13 cellular contexts compared by ENCODE assay signal in the genomic region with DNA sequence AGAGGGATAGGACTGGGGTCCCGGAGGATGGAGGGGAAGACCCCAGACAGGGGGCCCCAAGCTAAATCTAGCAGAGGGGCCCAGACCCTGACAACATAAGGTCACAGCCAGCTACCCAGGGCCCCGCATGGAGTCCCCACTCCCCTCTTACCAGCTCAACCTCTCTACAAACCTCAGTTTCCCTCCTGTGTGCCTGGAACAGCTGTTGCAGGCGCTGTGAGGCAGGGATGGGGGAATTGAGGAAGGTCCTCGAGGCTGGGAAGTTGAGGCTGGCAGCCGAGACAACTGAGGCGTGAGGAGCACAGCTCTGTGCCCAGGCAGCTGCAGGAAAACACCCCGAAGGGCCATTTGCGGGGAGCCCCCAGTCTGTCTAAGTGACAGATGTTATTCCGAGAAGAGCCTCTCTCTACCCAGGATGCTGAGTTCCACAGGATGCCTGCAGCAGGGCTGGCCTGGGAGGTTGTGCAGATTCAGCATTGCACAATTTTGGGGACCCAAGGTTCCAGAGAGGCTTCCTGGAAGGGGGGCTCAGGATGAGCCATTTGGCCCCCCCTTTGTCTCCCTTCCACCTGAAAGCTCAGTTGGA.
"Had no signal": no experiment of that assay in that cellular context is flagged by ENCODE, and none has a peak within 500 bp of the region (broad histone marks: within the 10 kb centered on the region; RNA-seq: fewer than 3 reads in every experiment).

No MANE protein-coding gene starts in this region.

- H3K27me3 Mint-ChIP-seq: type B pancreatic cell had no signal

- H3K36me3 ChIP-seq: gastrocnemius medialis, left lung, neural progenitor cell had no signal

- H3K9me3 ChIP-seq: body of pancreas, gastrocnemius medialis had no signal

- DNase-seq: activated CD4-positive, alpha-beta T cell treated with anti-CD3 and anti-CD28 coated beads for 48 hours; activated naive CD4-positive, alpha-beta T cell treated with anti-CD3 and anti-CD28 coated beads, Interleukin-2, amount 50 U/mL, for 16 hours; activated T-cell treated with anti-CD3 and anti-CD28 coated beads for 4 hours; amniotic stem cell; cortex of kidney; effector CD8-positive, alpha-beta T cell; gastrocnemius medialis; left lung had no signal

- H3K4me3 Mint-ChIP-seq: neural progenitor cell, type B pancreatic cell had no signal

- H3K9ac ChIP-seq: neural progenitor cell had no signal

- H3K4me1 ChIP-seq: gastrocnemius medialis had no signal

- H3K4me3 ChIP-seq: body of pancreas, gastrocnemius medialis, left lung, neural progenitor cell had no signal

- H3K27ac ChIP-seq: gastrocnemius medialis, left lung, neural progenitor cell had no signal

- H3K9me3 Mint-ChIP-seq: activated T-helper 17 cell treated with anti-CD3 and anti-CD28 coated beads, Interleukin-2, amount 50 U/mL, for 72 hours; central memory CD8-positive, alpha-beta T cell had no signal

- H3K27me3 ChIP-seq: body of pancreas, gastrocnemius medialis, neural progenitor cell had no signal

- H3K4me2 ChIP-seq: neural progenitor cell had no signal

- H3K27ac Mint-ChIP-seq: activated T-helper 17 cell treated with anti-CD3 and anti-CD28 coated beads, Interleukin-2, amount 50 U/mL, for 72 hours; neural progenitor cell had no signal

- H2AFZ ChIP-seq: neural progenitor cell had no signal

- H3K36me3 Mint-ChIP-seq: neural progenitor cell had no signal
